Comparison of ENCODE assay signal across 13 cellular contexts in the genomic region with DNA sequence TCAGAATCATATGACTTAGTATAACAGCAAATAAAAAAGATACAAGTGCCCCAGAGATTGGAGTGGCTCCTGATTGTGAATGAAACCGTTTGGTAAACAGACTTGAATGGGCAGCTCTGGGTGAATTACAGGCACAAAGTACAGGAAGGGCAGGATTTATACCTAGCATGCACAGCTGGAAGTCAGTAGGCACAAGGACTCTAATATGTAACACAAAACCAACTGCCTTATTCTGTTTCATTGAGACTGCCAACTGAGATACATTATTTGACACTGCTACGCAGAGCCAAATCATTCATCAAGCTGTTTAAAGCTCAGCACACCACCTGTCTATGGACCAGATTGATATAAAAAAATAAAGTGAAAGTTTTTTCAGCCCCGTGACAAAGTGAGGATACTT.
DNase-seq lines count a peak whose midpoint lies in the region; ATAC-seq and TF ChIP-seq lines count a peak whose summit lies in the region.
"Had no signal": no experiment of that assay in that cellular context is flagged by ENCODE, and none has a peak within 500 bp of the region (broad histone marks: within the 10 kb centered on the region; RNA-seq: fewer than 3 reads in every experiment).

No MANE protein-coding gene starts in this region.

- no peaks in the 10 kb centered on the region for H3K36me3 ChIP-seq in A673 (ENCODE audit: insufficient read depth, low read length, poor library complexity, severe bottlenecking)

- no TSS peak for BruUV-seq in A673 (replicated peaks; lab: Mats Ljungman, UMichigan)

- H3K4me1 Mint-ChIP-seq in WTC11 = peaks cover 25% of the 10 kb centered on the region

- H3K4me3 ChIP-seq in A673 (ENCODE audit: low read depth, low read length, poor library complexity, severe bottlenecking) = no peak overlapping the region

- no peak overlapping the region for H3K4me3 Mint-ChIP-seq in WTC11

- intact Hi-C loops in A673 (cut with micrococcal nuclease; ENCODE audit: unreplicated experiment) = no loop called here

- no peak overlapping the region for H3K27ac ChIP-seq in A673 (ENCODE audit: low read depth, low read length, poor library complexity, severe bottlenecking)

- DNase-seq in A673 (ENCODE audit: low spot score) (peak; percentile 66), NCI-H1092 (lab: John Stamatoyannopoulos, UW) (peak; percentile 95), NCI-H2171 treated with DMSO at 0.1 percent for 48 hours (lab: John Stamatoyannopoulos, UW) (peak; percentile 99), astrocyte of the hippocampus (ENCODE audit: low read depth, low spot score) (peak; percentile 7), MV-4-11 (lab: John Stamatoyannopoulos, UW) (no peak), WTC11 (ENCODE audit: low spot score) (no peak)
- no peak for DNase-seq in activated naive CD4-positive, alpha-beta T cell treated with anti-CD3 and anti-CD28 coated beads, Interleukin-2, amount 50 U/mL, for 72 hours (ENCODE audit: low spot score in 2 of 2)
- DNase-seq: activated CD8-positive, alpha-beta memory T cell treated with anti-CD3 and anti-CD28 coated beads, Interleukin-2, amount 50 U/mL, for 48 hours; cortex of kidney; DND-41; H7; stimulated activated CD4-positive, alpha-beta T cell treated with anti-CD3 and anti-CD28 coated beads, Interleukin-2, amount 100 ng/mL, for 24 hours had no signal

- ATAC-seq in GM19035 (IDR thresholded peaks at IDR 0.05; ENCODE audit: unreplicated experiment) (no peak), WTC11 (no peak)
- no peak for ATAC-seq in activated naive CD4-positive, alpha-beta T cell treated with anti-CD3 and anti-CD28 coated beads, Interleukin-2, amount 50 U/mL, for 72 hours

- POLR2A ChIA-PET in A673 (lab: Charles Lee; ENCODE audit: low non-redundant PET) = no interaction called here
- POLR2A ChIA-PET in WTC11 (lab: Charles Lee) = no interaction called here

- no peaks in the 10 kb centered on the region for H3K36me3 Mint-ChIP-seq in WTC11
- no peaks in the 10 kb centered on the region for H3K36me3 Mint-ChIP-seq in activated naive CD4-positive, alpha-beta T cell treated with anti-CD3 and anti-CD28 coated beads, Interleukin-2, amount 50 U/mL, for 72 hours

- peaks cover 8% of the 10 kb centered on the region; the same call in 1 of the 2 replicates for H3K9me3 Mint-ChIP-seq in WTC11
- H3K9me3 Mint-ChIP-seq in activated naive CD4-positive, alpha-beta T cell treated with anti-CD3 and anti-CD28 coated beads, Interleukin-2, amount 50 U/mL, for 72 hours = peaks cover 0 to 13% of the 10 kb centered on the region in 2 donors

- CTCF ChIA-PET in A673 (lab: Charles Lee) (no interaction called here), WTC11 (lab: Charles Lee) (no interaction called here)

- TF ChIP-seq CTCF in A673 (conservative IDR thresholded peaks at IDR 0.05; ENCODE audit: low read depth, low read length) (no peak), WTC11 (IDR thresholded peaks at IDR 0.05) (no peak)

- H3K27ac Mint-ChIP-seq in WTC11 = no peak overlapping the region
- H3K27ac Mint-ChIP-seq in activated naive CD4-positive, alpha-beta T cell treated with anti-CD3 and anti-CD28 coated beads, Interleukin-2, amount 50 U/mL, for 72 hours = no peak overlapping the region

- peaks cover 11% of the 10 kb centered on the region for H3K4me1 ChIP-seq in A673 (ENCODE audit: insufficient read depth, low read length, poor library complexity, severe bottlenecking)

- H3K27me3 ChIP-seq in A673 (replicated peaks; ENCODE audit: insufficient read depth, low read depth, low read length, poor library complexity) = no peaks in the 10 kb centered on the region

- H3K9me3 ChIP-seq in A673 (ENCODE audit: low read depth, low read length, poor library complexity, severe bottlenecking) = no peaks in the 10 kb centered on the region

- H3K27me3 Mint-ChIP-seq in WTC11 (ENCODE audit: low read depth) = no peaks in the 10 kb centered on the region

TF ChIP-seq in WTC11, 78 proteins besides CTCF, POLR2A, EP300 and RAD21:
- TF ChIP-seq CREM (CRISPR knock-in tag; IDR thresholded peaks at IDR 0.05) = no peak

Comparison
In these comparisons a context has a peak if more than half of its experiments do, and no peak if none do; other contexts are left out.
1. DNase-seq: peak in A673 (single experiment), NCI-H1092 (single experiment), NCI-H2171 treated with DMSO at 0.1 percent for 48 hours (single experiment) and astrocyte of the hippocampus (single experiment); none in MV-4-11 (single experiment), WTC11 (single experiment) and activated naive CD4-positive, alpha-beta T cell treated with anti-CD3 and anti-CD28 coated beads, Interleukin-2, amount 50 U/mL, for 72 hours (0 of 2).